18 cellular contexts compared by ENCODE assay signal in genomic region chr10:92640110-92640509, GRCh38. TPM values are rescaled to one million over a fixed set of nuclear protein-coding genes. Genes with fewer than 3 reads are reported as not detected.
DNase-seq lines count a peak whose midpoint lies in the region; ATAC-seq and TF ChIP-seq lines count a peak whose summit lies in the region.
"Had no signal": no experiment of that assay in that cellular context is flagged by ENCODE, and none has a peak within 500 bp of the region (broad histone marks: within the 10 kb centered on the region; RNA-seq: fewer than 3 reads in every experiment).

No MANE protein-coding gene starts in this region.

- H3F3A ChIP-seq in GM23248 (ENCODE audit: insufficient read depth), result no peaks in the 10 kb centered on the region

- no peaks in the 10 kb centered on the region for H3K9me3 Mint-ChIP-seq in type B pancreatic cell
- H3K9me3 Mint-ChIP-seq: activated CD8-positive, alpha-beta T cell treated with anti-CD3 and anti-CD28 coated beads for 36 hours; nephron progenitor cell had no signal

- H3K27ac Mint-ChIP-seq in type B pancreatic cell, result no peak overlapping the region
- H3K27ac Mint-ChIP-seq: activated CD8-positive, alpha-beta T cell treated with anti-CD3 and anti-CD28 coated beads for 36 hours; nephron progenitor cell had no signal

- no peaks in the 10 kb centered on the region for H3K4me1 Mint-ChIP-seq in type B pancreatic cell (ENCODE audit: unreplicated experiment)
- H3K4me1 Mint-ChIP-seq: nephron progenitor cell had no signal

- TF ChIP-seq CTCF in fibroblast of mammary gland (conservative IDR thresholded peaks at IDR 0.05; ENCODE audit: control insufficient read depth, insufficient read depth, low read depth, low read length), result no peak
- TF ChIP-seq CTCF in type B pancreatic cell (conservative IDR thresholded peaks at IDR 0.05), result peak; percentile 28

- no peaks in the 10 kb centered on the region for H4K20me1 ChIP-seq in GM23248 (ENCODE audit: insufficient read depth)

- H3K79me2 ChIP-seq in GM23248 (ENCODE audit: insufficient read depth), result no peaks in the 10 kb centered on the region

- no peak overlapping the region for H3K27ac ChIP-seq in GM23248
- H3K27ac ChIP-seq: coronary artery, HL-60, thoracic aorta had no signal

- in situ Hi-C loops in GM23248 (cut with MboI), result no loop called here

- no peak overlapping the region for H2AFZ ChIP-seq in GM23248

- no peaks in the 10 kb centered on the region for H3K9me2 ChIP-seq in GM23248 (ENCODE audit: insufficient read depth)

- H3K4me1 ChIP-seq in GM23248 (ENCODE audit: insufficient read depth), result peaks cover 4% of the 10 kb centered on the region

- H3K36me3 ChIP-seq in GM23248 (ENCODE audit: low read depth), result peaks cover 11% of the 10 kb centered on the region; the same call in 1 of the 2 replicates
- H3K36me3 ChIP-seq: thoracic aorta had no signal

- 83 to 88% methylated on average over 3 of the region's 3 CpGs for WGBS in GM23248 (ENCODE audit: low coverage in 1 of 2, low lambda C conversion rate in 2 of 2, missing lambda C conversion rate in 2 of 2), 2 experiments

- no peaks in the 10 kb centered on the region for H3K9me3 ChIP-seq in GM23248 (ENCODE audit: low read depth)
- H3K9me3 ChIP-seq: thoracic aorta had no signal

- no peak overlapping the region for H3K4me3 Mint-ChIP-seq in type B pancreatic cell
- H3K4me3 Mint-ChIP-seq: activated CD8-positive, alpha-beta T cell treated with anti-CD3 and anti-CD28 coated beads for 36 hours; nephron progenitor cell had no signal

- H3K27me3 Mint-ChIP-seq in type B pancreatic cell, result no peaks in the 10 kb centered on the region
- H3K27me3 Mint-ChIP-seq: activated CD8-positive, alpha-beta T cell treated with anti-CD3 and anti-CD28 coated beads for 36 hours had no signal

- no peak overlapping the region for H3K4me3 ChIP-seq in GM23248
- no peak overlapping the region for H3K4me3 ChIP-seq in fibroblast of mammary gland (ENCODE audit: control insufficient read depth, low read depth, low read length)
- H3K4me3 ChIP-seq: coronary artery, smooth muscle cell, thoracic aorta had no signal

- no peak overlapping the region for H3K9ac ChIP-seq in GM23248

- H3K36me3 Mint-ChIP-seq in type B pancreatic cell, result peaks cover 22% of the 10 kb centered on the region

- DNase-seq in GM23248, result peak; percentile 74
- DNase-seq in fibroblast of mammary gland (ENCODE audit: low read depth), result peak; percentile 71
- no peak for DNase-seq in type B pancreatic cell (ENCODE audit: extremely low spot score, unreplicated experiment)
- DNase-seq in cerebellar nuclear complex (lab: John Stamatoyannopoulos, UW), result no peak
- DNase-seq in NCI-H1694 treated with DMSO at 0.1 percent for 48 hours (lab: John Stamatoyannopoulos, UW), result no peak
- DNase-seq: activated CD8-positive, alpha-beta T cell treated with anti-CD3 and anti-CD28 coated beads for 36 hours; activated naive CD4-positive, alpha-beta T cell; glutamatergic neuron; GOT3; NCI-H510A treated with DMSO at 0.1 percent for 48 hours; nephron progenitor cell; T1000 had no signal

- no peak overlapping the region for H3K4me2 ChIP-seq in GM23248 (ENCODE audit: unreplicated experiment)
- H3K4me2 ChIP-seq: smooth muscle cell had no signal

- ATAC-seq in SK-N-SH treated with all-trans-retinoic acid at 6 μM for 48 hours (peak; percentile 55; the same call in 2 of the 3 replicates), GM21825 (IDR thresholded peaks at IDR 0.05; ENCODE audit: unreplicated experiment) (no peak)
- ATAC-seq: activated CD8-positive, alpha-beta T cell treated with anti-CD3 and anti-CD28 coated beads for 36 hours had no signal

- no peaks in the 10 kb centered on the region for H3K27me3 ChIP-seq in GM23248 (replicated peaks; ENCODE audit: insufficient read depth)

TF ChIP-seq in SK-N-SH treated with all-trans-retinoic acid at 6 μM for 48 hours, 23 proteins besides CTCF, POLR2A, EP300 and RAD21:
- TF ChIP-seq ZFP3 (CRISPR knock-in tag; IDR thresholded peaks at IDR 0.05) (no peak), PPARA (CRISPR knock-in tag; IDR thresholded peaks at IDR 0.05; ENCODE audit: borderline replicate concordance) (no peak), TCF4 (CRISPR knock-in tag; IDR thresholded peaks at IDR 0.05; ENCODE audit: borderline replicate concordance) (no peak), BACH2 (CRISPR knock-in tag; IDR thresholded peaks at IDR 0.05; ENCODE audit: borderline replicate concordance) (no peak), TOX (CRISPR knock-in tag; IDR thresholded peaks at IDR 0.05; ENCODE audit: borderline replicate concordance) (no peak), CREB5 (CRISPR knock-in tag; IDR thresholded peaks at IDR 0.05; ENCODE audit: low read depth) (no peak), CSDC2 (CRISPR knock-in tag; IDR thresholded peaks at IDR 0.05) (no peak), SNAI2 (CRISPR knock-in tag; IDR thresholded peaks at IDR 0.05) (no peak), RARB (CRISPR knock-in tag; IDR thresholded peaks at IDR 0.05) (no peak), TSHZ2 (CRISPR knock-in tag; IDR thresholded peaks at IDR 0.05) (no peak), ISL1 (CRISPR knock-in tag; IDR thresholded peaks at IDR 0.05) (no peak), GLIS3 (CRISPR knock-in tag; IDR thresholded peaks at IDR 0.05) (no peak)

RNA-seq across cellular contexts. Expression of gene KIF11, which starts 47.2 kb away (rescaled TPM):
- total RNA-seq in GM23248 (2014; rRNA removed; shearing (Covaris generic)), result 12.5 and 16.2 TPM in 2 replicates
- 10.8 and 11.4 TPM in 2 replicates for polyA plus RNA-seq in GM23248 (2016; fragmentation: Nextera tagmentation; extraction: Ambion mirVana)
- total RNA-seq in type B pancreatic cell (ENCODE audit: low replicate concordance), result 14.6 and 40.6 TPM in 2 replicates

RNA-seq across cellular contexts. Expression of gene HHEX, which starts 49.6 kb away (rescaled TPM):
- total RNA-seq in GM23248 (2014; rRNA removed; shearing (Covaris generic)), result 0.13 and 0.54 TPM in 2 replicates
- 0.10 and 0.32 TPM in 2 replicates for polyA plus RNA-seq in GM23248 (2016; fragmentation: Nextera tagmentation; extraction: Ambion mirVana)
- total RNA-seq in type B pancreatic cell (ENCODE audit: low replicate concordance), result 6.6 and 6.7 TPM in 2 replicates
- total RNA-seq: smooth muscle cell had no signal
- polyA plus RNA-seq: smooth muscle cell had no signal

Comparison
In these comparisons a context has a peak if more than half of its experiments do, and no peak if none do; other contexts are left out.
1. DNase-seq: peak in GM23248 (single experiment) and fibroblast of mammary gland (single experiment); none in type B pancreatic cell (single experiment), cerebellar nuclear complex (0 of 2) and NCI-H1694 treated with DMSO at 0.1 percent for 48 hours (single experiment).